In the genomic region with DNA sequence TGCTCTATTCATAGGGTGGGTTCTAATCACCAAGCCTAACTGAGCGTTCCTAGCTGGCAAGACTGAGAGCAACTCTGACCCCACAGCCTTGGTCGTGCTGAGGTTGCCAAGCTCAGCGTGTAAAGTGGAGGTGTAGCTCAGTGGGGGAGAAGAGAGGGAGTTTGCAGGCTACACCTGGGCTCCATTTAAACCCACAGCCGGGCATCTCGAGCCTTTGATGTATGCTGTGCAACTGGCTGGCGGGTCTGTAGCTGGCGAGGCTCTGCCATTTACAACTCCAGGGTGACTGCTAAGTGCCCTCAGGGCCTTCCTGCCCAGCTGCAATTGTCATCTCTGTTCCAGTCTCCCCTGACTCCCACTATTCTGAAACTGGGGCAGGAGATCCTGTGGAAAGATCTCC, we compare ENCODE assay signal across 26 cellular contexts. TPM values are rescaled to one million over a fixed set of nuclear protein-coding genes. Genes with fewer than 3 reads are reported as not detected.
A peak's percentile ranks its signal among the peaks of the same experiment; 100 is the strongest.
DNase-seq lines count a peak whose midpoint lies in the region; ATAC-seq and TF ChIP-seq lines count a peak whose summit lies in the region.
"Had no signal": no experiment of that assay in that cellular context is flagged by ENCODE, and none has a peak within 500 bp of the region (broad histone marks: within the 10 kb centered on the region; RNA-seq: fewer than 3 reads in every experiment).

No MANE protein-coding gene starts in this region.

- 0 out of 2 replicates have a peak overlapping the region, but pooled peaks have one; percentile 81 for H3K14ac ChIP-seq in IMR-90 (replicated peaks; ENCODE audit: low read depth, low read length)

- peaks cover 1% of the 10 kb centered on the region for H3K4me1 ChIP-seq in DND-41 (ENCODE audit: insufficient read depth, low read length)
- peaks cover 36% of the 10 kb centered on the region for H3K4me1 ChIP-seq in IMR-90 (ENCODE audit: control insufficient read depth, insufficient read depth, low read length)
- peaks cover 17% of the 10 kb centered on the region for H3K4me1 ChIP-seq in testis
- H3K4me1 ChIP-seq in right lobe of liver, result no peaks in the 10 kb centered on the region
- H3K4me1 ChIP-seq in upper lobe of right lung, result peaks cover 6% of the 10 kb centered on the region

- DNase-seq in DND-41 (no peak), IMR-90 (no peak), testis (peak; percentile 29), right lobe of liver (no peak), upper lobe of right lung (no peak)
- no peak for DNase-seq in stimulated activated naive CD8-positive, alpha-beta T cell treated with anti-CD3 and anti-CD28 coated beads, Interleukin-15, amount 100 ng/mL, for 72 hours
- DNase-seq: CD8-positive, alpha-beta memory T cell; DMS 273 treated with DMSO at 0.1 percent for 48 hours; DMS79; HCEC 1CT; Kasumi-1; NCI-H1092 treated with DMSO at 0.1 percent for 48 hours; NCI-H1436; NCI-H1930; NCI-H2107; NCI-H524 treated with DMSO at 0.1 percent for 48 hours; NCI-H82; PC-9; Right ventricle myocardium superior; RPMI8226 had no signal

- no peak for TF ChIP-seq POLR2A in IMR-90 (IDR thresholded peaks at IDR 0.05; ENCODE audit: low read depth, low read length)
- no peak for TF ChIP-seq POLR2A in testis (IDR thresholded peaks at IDR 0.05)
- TF ChIP-seq POLR2A in right lobe of liver (IDR thresholded peaks at IDR 0.05), result no peak

- peak; percentile 33; the same call in 1 of the 3 replicates for ATAC-seq in DND-41 (ENCODE audit: insufficient read depth, low read depth)
- ATAC-seq in IMR-90 (ENCODE audit: low read depth), result no peak
- no peak for ATAC-seq in right lobe of liver
- no peak for ATAC-seq in upper lobe of right lung
- ATAC-seq in stimulated activated naive CD8-positive, alpha-beta T cell treated with anti-CD3 and anti-CD28 coated beads, Interleukin-15, amount 100 ng/mL, for 72 hours, result no peak

- peak overlapping the region; percentile 12 for H2BK5ac ChIP-seq in IMR-90 (ENCODE audit: low read depth, low read length, poor library complexity, severe bottlenecking)

- H4K5ac ChIP-seq in IMR-90 (ENCODE audit: low read depth, low read length), result peak overlapping the region; percentile 1; the same call in 1 of the 2 replicates

- H3K9me3 ChIP-seq in DND-41 (ENCODE audit: insufficient read depth, low read length, severe bottlenecking) (no peaks in the 10 kb centered on the region), IMR-90 (ENCODE audit: control insufficient read depth, insufficient read depth, low read length) (no peaks in the 10 kb centered on the region), testis (no peaks in the 10 kb centered on the region), right lobe of liver (no peaks in the 10 kb centered on the region), upper lobe of right lung (no peaks in the 10 kb centered on the region)

- no CpG with 5 or more reads among the region's 7 CpGs for WGBS in IMR-90 (ENCODE audit: extremely low coverage in 2 of 2, insufficient read length in 1 of 2), 2 experiments
- 87 to 89% methylated on average over 7 of the region's 7 CpGs for WGBS in testis, 2 donors
- 72% methylated on average over 5 of the region's 7 CpGs for WGBS in right lobe of liver (ENCODE audit: insufficient coverage, low coverage, low lambda C conversion rate, missing lambda C conversion rate)

- H3K9me3 Mint-ChIP-seq in stimulated activated naive CD8-positive, alpha-beta T cell treated with anti-CD3 and anti-CD28 coated beads, Interleukin-15, amount 100 ng/mL, for 72 hours, result no peaks in the 10 kb centered on the region
- H3K9me3 Mint-ChIP-seq: CD8-positive, alpha-beta memory T cell had no signal

- H3K27me3 ChIP-seq in DND-41 (ENCODE audit: insufficient read depth, low read length, poor library complexity) (peaks cover 4% of the 10 kb centered on the region), IMR-90 (ENCODE audit: control insufficient read depth, insufficient read depth, low read length) (no peaks in the 10 kb centered on the region), testis (no peaks in the 10 kb centered on the region), right lobe of liver (no peaks in the 10 kb centered on the region), upper lobe of right lung (no peaks in the 10 kb centered on the region)
- H3K27me3 ChIP-seq: SJSA1 had no signal

- peaks cover 31% of the 10 kb centered on the region for H3K9me1 ChIP-seq in IMR-90 (ENCODE audit: insufficient read depth, low read length)

- H3K9ac ChIP-seq in DND-41 (ENCODE audit: low read depth, low read length), result no peak overlapping the region
- H3K9ac ChIP-seq in IMR-90 (ENCODE audit: low read depth, low read length), result no peak overlapping the region

- TF ChIP-seq CTCF in DND-41 (IDR thresholded peaks at IDR 0.05; ENCODE audit: borderline replicate concordance, extremely low read depth, low read length, poor library complexity, severe bottlenecking), result no peak
- no peak for TF ChIP-seq CTCF in IMR-90 (conservative IDR thresholded peaks at IDR 0.05; ENCODE audit: low read depth, low read length)
- no peak for TF ChIP-seq CTCF in VCaP (conservative IDR thresholded peaks at IDR 0.05)
- no peak for TF ChIP-seq CTCF in testis (IDR thresholded peaks at IDR 0.05)
- TF ChIP-seq CTCF in right lobe of liver (IDR thresholded peaks at IDR 0.05), result no peak
- no peak for TF ChIP-seq CTCF in upper lobe of right lung (IDR thresholded peaks at IDR 0.05)

- dilution Hi-C loops in IMR-90 (cut with HindIII; ENCODE audit: low sequenced_read_pairs, unreplicated experiment), result no loop called here

- H4K8ac ChIP-seq in IMR-90 (ENCODE audit: low read depth in 2 of 2, low read length in 2 of 2), result peak overlapping the region; percentile 41 to 78; a peak in 2 of 4 replicates

- H3K56ac ChIP-seq in IMR-90 (ENCODE audit: extremely low read depth, insufficient read depth, low read length), result no peak overlapping the region; the same call in 1 of the 2 replicates

- intact Hi-C loops in IMR-90 (cut with micrococcal nuclease) (no loop called here), testis (cut with DNase I; ENCODE audit: low total_unique reads) (no loop called here), right lobe of liver (cut with DNase I) (no loop called here), upper lobe of right lung (cut with DNase I) (no loop called here)

- H3K4me3 ChIP-seq in DND-41 (ENCODE audit: low read depth in 1 of 2, low read length in 2 of 2) (no peak overlapping the region), IMR-90 (ENCODE audit: insufficient read depth, low read depth, low read length) (no peak overlapping the region), testis (no peak overlapping the region), right lobe of liver (no peak overlapping the region), upper lobe of right lung (no peak overlapping the region)
- H3K4me3 ChIP-seq: PC-9, SJSA1 had no signal

- peaks cover 47% of the 10 kb centered on the region for H3K4me1 Mint-ChIP-seq in stimulated activated naive CD8-positive, alpha-beta T cell treated with anti-CD3 and anti-CD28 coated beads, Interleukin-15, amount 100 ng/mL, for 72 hours
- H3K4me1 Mint-ChIP-seq: B cell had no signal

- H3K27me3 Mint-ChIP-seq in stimulated activated naive CD8-positive, alpha-beta T cell treated with anti-CD3 and anti-CD28 coated beads, Interleukin-15, amount 100 ng/mL, for 72 hours, result no peaks in the 10 kb centered on the region
- H3K27me3 Mint-ChIP-seq: CD8-positive, alpha-beta memory T cell had no signal

- peak overlapping the region; percentile 77 for H2BK20ac ChIP-seq in IMR-90 (ENCODE audit: low read depth, low read length)

- no peaks in the 10 kb centered on the region for H4K20me1 ChIP-seq in DND-41 (ENCODE audit: insufficient read depth, low read length)
- no peaks in the 10 kb centered on the region for H4K20me1 ChIP-seq in IMR-90 (ENCODE audit: insufficient read depth, low read length)

- peak overlapping the region; percentile 60; the same call in 1 of the 3 replicates for H2BK15ac ChIP-seq in IMR-90 (ENCODE audit: low read depth, low read length)

- no peak overlapping the region for H2AFZ ChIP-seq in DND-41 (ENCODE audit: low read depth, low read length)
- peak overlapping the region; percentile 37 for H2AFZ ChIP-seq in IMR-90 (replicated peaks; ENCODE audit: low read length, poor library complexity)
- H2AFZ ChIP-seq: PC-9 had no signal

- H2AK9ac ChIP-seq in IMR-90 (replicated peaks; ENCODE audit: low read depth, low read length, poor library complexity), result peak overlapping the region; percentile 73

- peak overlapping the region; percentile 45 for H4K91ac ChIP-seq in IMR-90 (ENCODE audit: insufficient read depth, low read depth, low read length)

- peak overlapping the region; percentile 80 for H3K18ac ChIP-seq in IMR-90 (ENCODE audit: low read depth, low read length)

- peak overlapping the region; percentile 75 for H3K4ac ChIP-seq in IMR-90 (ENCODE audit: low read depth, low read length)

- H3K36me3 ChIP-seq in DND-41 (ENCODE audit: insufficient read depth, low read length) (no peaks in the 10 kb centered on the region), IMR-90 (ENCODE audit: control insufficient read depth, insufficient read depth, low read length) (no peaks in the 10 kb centered on the region), testis (ENCODE audit: low read depth, missing control alignments) (no peaks in the 10 kb centered on the region), right lobe of liver (no peaks in the 10 kb centered on the region), upper lobe of right lung (no peaks in the 10 kb centered on the region)
- H3K36me3 ChIP-seq: SJSA1 had no signal

- H3K79me1 ChIP-seq in IMR-90 (ENCODE audit: low read depth in 1 of 2, low read length in 2 of 2), result peaks cover 0 to 15% of the 10 kb centered on the region in 2 experiments; a peak in 2 of 4 replicates

- TF ChIP-seq RAD21 in IMR-90 (IDR thresholded peaks at IDR 0.05; ENCODE audit: low read length), result no peak

- H3K27ac Mint-ChIP-seq in stimulated activated naive CD8-positive, alpha-beta T cell treated with anti-CD3 and anti-CD28 coated beads, Interleukin-15, amount 100 ng/mL, for 72 hours, result no peak overlapping the region
- H3K27ac Mint-ChIP-seq: B cell, CD14-positive monocyte had no signal

- in situ Hi-C loops in IMR-90 (cut with MboI; ENCODE audit: low sequenced_read_pairs), result no loop called here

- CTCF ChIA-PET in IMR-90 (lab: Yijun Ruan, JAX), result interaction anchor here (0.9 kb wide), 1 partner anchor 12 kb away, joined by 3 read pairs; no protein-coding TSS in a partner anchor

- H2BK120ac ChIP-seq in IMR-90 (ENCODE audit: low read depth, low read length), result peak overlapping the region; percentile 79

- H3K4me2 ChIP-seq in DND-41 (ENCODE audit: insufficient read depth, low read length) (no peak overlapping the region), IMR-90 (ENCODE audit: low read depth, low read length) (no peak overlapping the region)
- H3K4me2 ChIP-seq: PC-9 had no signal

- peak overlapping the region; percentile 86 for H2AK5ac ChIP-seq in IMR-90 (ENCODE audit: low read depth, low read length)

- POLR2A ChIA-PET in IMR-90 (lab: Charles Lee; ENCODE audit: unreplicated experiment), result no interaction called here

- H3K23ac ChIP-seq in IMR-90 (ENCODE audit: low read depth, low read length), result no peak overlapping the region

- BruUV-seq in IMR-90 (replicated peaks; lab: Mats Ljungman, UMichigan), result no TSS peak

- H3K4me3 Mint-ChIP-seq in stimulated activated naive CD8-positive, alpha-beta T cell treated with anti-CD3 and anti-CD28 coated beads, Interleukin-15, amount 100 ng/mL, for 72 hours, result no peak overlapping the region
- H3K4me3 Mint-ChIP-seq: B cell; CD14-positive monocyte; CD8-positive, alpha-beta memory T cell had no signal

- no peak overlapping the region for H3K27ac ChIP-seq in DND-41 (ENCODE audit: low read length)
- H3K27ac ChIP-seq in IMR-90 (ENCODE audit: insufficient read depth, low read length), result no peak overlapping the region; the same call in 1 of the 2 replicates
- peak overlapping the region; percentile 18; the same call in 1 of the 2 replicates for H3K27ac ChIP-seq in VCaP
- H3K27ac ChIP-seq in testis, result no peak overlapping the region
- H3K27ac ChIP-seq in right lobe of liver, result no peak overlapping the region
- no peak overlapping the region for H3K27ac ChIP-seq in upper lobe of right lung
- H3K27ac ChIP-seq: HL-60, PC-9, SJSA1 had no signal

- H3K79me2 ChIP-seq in DND-41 (ENCODE audit: insufficient read depth, low read length), result no peaks in the 10 kb centered on the region

RNA-seq across cellular contexts. Expression of gene CHRNA1, which starts 20.0 kb away (rescaled TPM):
- 0.56 and 0.90 TPM in 2 replicates for total RNA-seq in IMR-90 (2012; rRNA removed)
- polyA plus RNA-seq in IMR-90 (2012; rRNA removed), result 0.75 and 1.2 TPM in 2 replicates
- polyA plus RNA-seq in IMR-90 (2012; cell fraction: cytosol; rRNA removed), result 0.66 and 1.2 TPM in 2 replicates
- 0.76 and 1.5 TPM in 2 replicates for polyA plus RNA-seq in IMR-90 (2012; cell fraction: nucleus; rRNA removed; ENCODE audit: low replicate concordance)
- 1 to 10 TPM in 1 of 2 donors, under 1 TPM in 1; 0.25 to 1.2 TPM for total RNA-seq in testis
- 2.7 TPM for polyA plus RNA-seq in testis (ENCODE audit: insufficient read depth, low read depth, low replicate concordance)
- total RNA-seq in right lobe of liver, result under 1 TPM in 1 of 6 experiments, not detected in 5; 0.19 TPM
- 0.52 TPM for total RNA-seq in upper lobe of right lung
- total RNA-seq: A673; CD8-positive, alpha-beta memory T cell; PC-9; Right ventricle myocardium superior had no signal
- polyA plus RNA-seq: CD14-positive monocyte had no signal
